ENCODE assay signal across 1 cellular context in the genomic region with DNA sequence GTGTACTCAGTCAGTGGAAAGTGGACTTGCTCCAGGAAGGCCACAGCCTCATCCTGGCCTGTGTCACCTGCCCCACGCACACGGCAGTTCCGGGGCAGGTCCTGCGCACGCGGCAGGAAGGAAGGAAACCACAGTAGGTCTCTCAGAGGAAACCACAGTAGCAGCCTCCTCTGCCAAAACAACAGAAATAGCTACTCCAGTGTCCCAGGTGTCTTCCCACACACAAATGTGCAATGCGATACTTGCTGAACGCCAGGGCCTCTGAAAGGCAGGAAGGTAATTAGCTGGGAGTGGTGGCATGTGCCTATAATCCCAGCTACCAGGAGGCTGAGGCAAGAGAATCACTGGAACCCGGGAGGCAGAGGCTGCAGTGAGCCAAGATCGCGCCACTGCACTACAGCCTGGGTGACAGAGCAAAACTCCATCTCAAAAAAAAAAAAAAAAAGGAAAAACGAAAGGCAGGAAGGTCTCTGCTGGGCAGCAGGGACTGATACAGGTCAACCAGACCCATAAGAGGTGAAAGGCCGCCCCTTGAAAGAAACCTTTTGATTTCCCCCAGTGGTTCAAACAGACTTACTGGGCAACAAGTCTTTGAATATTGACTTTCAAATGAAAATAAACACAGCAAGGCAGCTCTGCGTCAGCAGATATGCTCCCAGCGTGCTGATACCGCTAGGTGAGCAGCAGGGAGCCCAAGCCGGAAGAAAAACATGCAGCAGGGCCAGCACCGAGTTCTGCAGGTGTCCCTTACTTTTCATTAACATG.
TF ChIP-seq lines count a peak whose summit lies in the region.

No MANE protein-coding gene starts in this region.

TF ChIP-seq in HepG2, 621 proteins besides CTCF, POLR2A, EP300 and RAD21 (continued from another document):
- TF ChIP-seq, protein P1, sequence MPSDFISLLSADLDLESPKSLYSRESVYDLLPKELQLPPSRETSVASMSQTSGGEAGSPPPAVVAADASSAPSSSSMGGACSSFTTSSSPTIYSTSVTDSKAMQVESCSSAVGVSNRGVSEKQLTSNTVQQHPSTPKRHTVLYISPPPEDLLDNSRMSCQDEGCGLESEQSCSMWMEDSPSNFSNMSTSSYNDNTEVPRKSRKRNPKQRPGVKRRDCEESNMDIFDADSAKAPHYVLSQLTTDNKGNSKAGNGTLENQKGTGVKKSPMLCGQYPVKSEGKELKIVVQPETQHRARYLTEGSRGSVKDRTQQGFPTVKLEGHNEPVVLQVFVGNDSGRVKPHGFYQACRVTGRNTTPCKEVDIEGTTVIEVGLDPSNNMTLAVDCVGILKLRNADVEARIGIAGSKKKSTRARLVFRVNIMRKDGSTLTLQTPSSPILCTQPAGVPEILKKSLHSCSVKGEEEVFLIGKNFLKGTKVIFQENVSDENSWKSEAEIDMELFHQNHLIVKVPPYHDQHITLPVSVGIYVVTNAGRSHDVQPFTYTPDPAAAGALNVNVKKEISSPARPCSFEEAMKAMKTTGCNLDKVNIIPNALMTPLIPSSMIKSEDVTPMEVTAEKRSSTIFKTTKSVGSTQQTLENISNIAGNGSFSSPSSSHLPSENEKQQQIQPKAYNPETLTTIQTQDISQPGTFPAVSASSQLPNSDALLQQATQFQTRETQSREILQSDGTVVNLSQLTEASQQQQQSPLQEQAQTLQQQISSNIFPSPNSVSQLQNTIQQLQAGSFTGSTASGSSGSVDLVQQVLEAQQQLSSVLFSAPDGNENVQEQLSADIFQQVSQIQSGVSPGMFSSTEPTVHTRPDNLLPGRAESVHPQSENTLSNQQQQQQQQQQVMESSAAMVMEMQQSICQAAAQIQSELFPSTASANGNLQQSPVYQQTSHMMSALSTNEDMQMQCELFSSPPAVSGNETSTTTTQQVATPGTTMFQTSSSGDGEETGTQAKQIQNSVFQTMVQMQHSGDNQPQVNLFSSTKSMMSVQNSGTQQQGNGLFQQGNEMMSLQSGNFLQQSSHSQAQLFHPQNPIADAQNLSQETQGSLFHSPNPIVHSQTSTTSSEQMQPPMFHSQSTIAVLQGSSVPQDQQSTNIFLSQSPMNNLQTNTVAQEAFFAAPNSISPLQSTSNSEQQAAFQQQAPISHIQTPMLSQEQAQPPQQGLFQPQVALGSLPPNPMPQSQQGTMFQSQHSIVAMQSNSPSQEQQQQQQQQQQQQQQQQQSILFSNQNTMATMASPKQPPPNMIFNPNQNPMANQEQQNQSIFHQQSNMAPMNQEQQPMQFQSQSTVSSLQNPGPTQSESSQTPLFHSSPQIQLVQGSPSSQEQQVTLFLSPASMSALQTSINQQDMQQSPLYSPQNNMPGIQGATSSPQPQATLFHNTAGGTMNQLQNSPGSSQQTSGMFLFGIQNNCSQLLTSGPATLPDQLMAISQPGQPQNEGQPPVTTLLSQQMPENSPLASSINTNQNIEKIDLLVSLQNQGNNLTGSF (CRISPR knock-in tag; IDR thresholded peaks at IDR 0.05), result no peak
- no peak for TF ChIP-seq SMARCC2 (IDR thresholded peaks at IDR 0.05)
- TF ChIP-seq, protein P2, sequence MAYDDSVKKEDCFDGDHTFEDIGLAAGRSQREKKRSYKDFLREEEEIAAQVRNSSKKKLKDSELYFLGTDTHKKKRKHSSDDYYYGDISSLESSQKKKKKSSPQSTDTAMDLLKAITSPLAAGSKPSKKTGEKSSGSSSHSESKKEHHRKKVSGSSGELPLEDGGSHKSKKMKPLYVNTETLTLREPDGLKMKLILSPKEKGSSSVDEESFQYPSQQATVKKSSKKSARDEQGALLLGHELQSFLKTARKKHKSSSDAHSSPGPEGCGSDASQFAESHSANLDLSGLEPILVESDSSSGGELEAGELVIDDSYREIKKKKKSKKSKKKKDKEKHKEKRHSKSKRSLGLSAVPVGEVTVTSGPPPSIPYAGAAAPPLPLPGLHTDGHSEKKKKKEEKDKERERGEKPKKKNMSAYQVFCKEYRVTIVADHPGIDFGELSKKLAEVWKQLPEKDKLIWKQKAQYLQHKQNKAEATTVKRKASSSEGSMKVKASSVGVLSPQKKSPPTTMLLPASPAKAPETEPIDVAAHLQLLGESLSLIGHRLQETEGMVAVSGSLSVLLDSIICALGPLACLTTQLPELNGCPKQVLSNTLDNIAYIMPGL (CRISPR knock-in tag; IDR thresholded peaks at IDR 0.05; ENCODE audit: borderline replicate concordance in 1 of 2, low read depth in 1 of 2), result no peak
